In genomic region chr3:59512066-59512465, GRCh38 we compare ENCODE assay signal across 20 cellular contexts.
DNase-seq lines count a peak whose midpoint lies in the region; ATAC-seq lines count a peak whose summit lies in the region.
"Had no signal": no experiment of that assay in that cellular context is flagged by ENCODE, and none has a peak within 500 bp of the region (broad histone marks: within the 10 kb centered on the region; RNA-seq: fewer than 3 reads in every experiment).

No MANE protein-coding gene starts in this region.

- intact Hi-C loops in activated CD4-positive, alpha-beta T cell treated with anti-CD3 and anti-CD28 coated beads for 36 hours (cut with DNase I, micrococcal nuclease): no loop called here

- no peaks in the 10 kb centered on the region for H3K36me3 Mint-ChIP-seq in activated CD4-positive, alpha-beta T cell treated with anti-CD3 and anti-CD28 coated beads for 36 hours (ENCODE audit: low read depth)
- H3K36me3 Mint-ChIP-seq in activated T-cell treated with anti-CD3 and anti-CD28 coated beads, Interleukin-2, amount 50 U/mL, for 24 hours (ENCODE audit: low read depth): no peaks in the 10 kb centered on the region
- no peaks in the 10 kb centered on the region for H3K36me3 Mint-ChIP-seq in activated naive CD8-positive, alpha-beta T cell treated with anti-CD3 and anti-CD28 coated beads, Interleukin-2, amount 50 U/mL, for 24 hours (ENCODE audit: low read depth)
- H3K36me3 Mint-ChIP-seq in activated naive CD8-positive, alpha-beta T cell treated with anti-CD3 and anti-CD28 coated beads for 36 hours: no peaks in the 10 kb centered on the region
- H3K36me3 Mint-ChIP-seq in naive thymus-derived CD8-positive, alpha-beta T cell: no peaks in the 10 kb centered on the region
- H3K36me3 Mint-ChIP-seq: CD8-positive, alpha-beta memory T cell had no signal

- H3K4me1 Mint-ChIP-seq in activated CD4-positive, alpha-beta T cell treated with anti-CD3 and anti-CD28 coated beads for 36 hours: peaks cover 7% of the 10 kb centered on the region
- peaks cover 23% of the 10 kb centered on the region for H3K4me1 Mint-ChIP-seq in activated T-cell treated with anti-CD3 and anti-CD28 coated beads, Interleukin-2, amount 50 U/mL, for 24 hours (ENCODE audit: low read depth)
- peaks cover 14% of the 10 kb centered on the region for H3K4me1 Mint-ChIP-seq in activated naive CD8-positive, alpha-beta T cell treated with anti-CD3 and anti-CD28 coated beads, Interleukin-2, amount 50 U/mL, for 24 hours
- H3K4me1 Mint-ChIP-seq in activated naive CD8-positive, alpha-beta T cell treated with anti-CD3 and anti-CD28 coated beads for 36 hours: peaks cover 13% of the 10 kb centered on the region
- peaks cover 6 to 29% (median 18%) of the 10 kb centered on the region in 4 donors for H3K4me1 Mint-ChIP-seq in naive thymus-derived CD8-positive, alpha-beta T cell
- H3K4me1 Mint-ChIP-seq: B cell had no signal

- ATAC-seq in activated CD4-positive, alpha-beta T cell treated with anti-CD3 and anti-CD28 coated beads for 36 hours: peak; percentile 66
- peak; percentile 63 for ATAC-seq in activated naive CD8-positive, alpha-beta T cell treated with anti-CD3 and anti-CD28 coated beads, Interleukin-2, amount 50 U/mL, for 24 hours
- peak in 1 of 2 donors; percentile 75 for ATAC-seq in naive thymus-derived CD8-positive, alpha-beta T cell
- ATAC-seq: GM12878, HCT116 had no signal

- no peak for DNase-seq in activated CD4-positive, alpha-beta T cell treated with anti-CD3 and anti-CD28 coated beads for 36 hours
- no peak for DNase-seq in activated CD4-positive, alpha-beta T cell treated with anti-CD3 and anti-CD28 coated beads for 48 hours
- peak; percentile 19 to 24 for DNase-seq in activated T-cell treated with anti-CD3 and anti-CD28 coated beads, Interleukin-2, amount 50 U/mL, for 48 hours
- no peak for DNase-seq in activated T-cell treated with anti-CD3 and anti-CD28 coated beads, Interleukin-2, amount 50 U/mL, for 24 hours
- DNase-seq in activated naive CD8-positive, alpha-beta T cell treated with anti-CD3 and anti-CD28 coated beads, Interleukin-2, amount 50 U/mL, for 24 hours: no peak
- no peak for DNase-seq in activated naive CD8-positive, alpha-beta T cell treated with anti-CD3 and anti-CD28 coated beads for 36 hours
- DNase-seq in naive thymus-derived CD8-positive, alpha-beta T cell: peak in 2 of 10 donors; percentile 15 to 31
- no peak for DNase-seq in AG08396 (ENCODE audit: low spot score)
- DNase-seq: 8988T, COR-L47, DMS 273 treated with DMSO at 0.1 percent for 48 hours, DMS53, EL, GOT3, H7, HFFc6 had no signal

- H3K27me3 Mint-ChIP-seq in activated CD4-positive, alpha-beta T cell treated with anti-CD3 and anti-CD28 coated beads for 36 hours: peaks cover 2% of the 10 kb centered on the region
- no peaks in the 10 kb centered on the region for H3K27me3 Mint-ChIP-seq in activated T-cell treated with anti-CD3 and anti-CD28 coated beads, Interleukin-2, amount 50 U/mL, for 24 hours
- H3K27me3 Mint-ChIP-seq in activated naive CD8-positive, alpha-beta T cell treated with anti-CD3 and anti-CD28 coated beads, Interleukin-2, amount 50 U/mL, for 24 hours: no peaks in the 10 kb centered on the region
- H3K27me3 Mint-ChIP-seq in activated naive CD8-positive, alpha-beta T cell treated with anti-CD3 and anti-CD28 coated beads for 36 hours: no peaks in the 10 kb centered on the region
- peaks cover 0 to 7% (median 0%) of the 10 kb centered on the region in 5 donors for H3K27me3 Mint-ChIP-seq in naive thymus-derived CD8-positive, alpha-beta T cell
- H3K27me3 Mint-ChIP-seq: B cell had no signal

- CTCF ChIA-PET in activated CD4-positive, alpha-beta T cell treated with anti-CD3 and anti-CD28 coated beads for 36 hours (lab: Charles Lee): interaction anchor here (1.0 kb wide), 1 partner anchor 30 kb away, joined by 3 read pairs; no protein-coding TSS in a partner anchor

- no peak overlapping the region for H3K27ac Mint-ChIP-seq in activated CD4-positive, alpha-beta T cell treated with anti-CD3 and anti-CD28 coated beads for 36 hours
- H3K27ac Mint-ChIP-seq in activated T-cell treated with anti-CD3 and anti-CD28 coated beads, Interleukin-2, amount 50 U/mL, for 24 hours: no peak overlapping the region
- no peak overlapping the region for H3K27ac Mint-ChIP-seq in activated naive CD8-positive, alpha-beta T cell treated with anti-CD3 and anti-CD28 coated beads, Interleukin-2, amount 50 U/mL, for 24 hours
- no peak overlapping the region for H3K27ac Mint-ChIP-seq in activated naive CD8-positive, alpha-beta T cell treated with anti-CD3 and anti-CD28 coated beads for 36 hours
- peak overlapping the region in 7 of 10 donors; percentile 2 to 79 (median 33) for H3K27ac Mint-ChIP-seq in naive thymus-derived CD8-positive, alpha-beta T cell
- H3K27ac Mint-ChIP-seq: B cell, HFFc6 had no signal

- no peak overlapping the region for H3K4me3 Mint-ChIP-seq in activated CD4-positive, alpha-beta T cell treated with anti-CD3 and anti-CD28 coated beads for 36 hours
- H3K4me3 Mint-ChIP-seq in activated T-cell treated with anti-CD3 and anti-CD28 coated beads, Interleukin-2, amount 50 U/mL, for 24 hours: no peak overlapping the region
- no peak overlapping the region for H3K4me3 Mint-ChIP-seq in activated naive CD8-positive, alpha-beta T cell treated with anti-CD3 and anti-CD28 coated beads, Interleukin-2, amount 50 U/mL, for 24 hours
- H3K4me3 Mint-ChIP-seq in activated naive CD8-positive, alpha-beta T cell treated with anti-CD3 and anti-CD28 coated beads for 36 hours: no peak overlapping the region
- peak overlapping the region in 9 of 10 donors; percentile 11 to 83 (median 72) for H3K4me3 Mint-ChIP-seq in naive thymus-derived CD8-positive, alpha-beta T cell
- H3K4me3 Mint-ChIP-seq: B cell, HFFc6 had no signal

- POLR2A ChIA-PET in activated CD4-positive, alpha-beta T cell treated with anti-CD3 and anti-CD28 coated beads for 36 hours (lab: Charles Lee): no interaction called here
- POLR2A ChIA-PET in naive thymus-derived CD8-positive, alpha-beta T cell (lab: Charles Lee): interaction anchor here (1.1 kb wide), 1 partner anchor 60 kb away, joined by 3 read pairs; no protein-coding TSS in a partner anchor

- H3K9me3 Mint-ChIP-seq in activated CD4-positive, alpha-beta T cell treated with anti-CD3 and anti-CD28 coated beads for 36 hours (ENCODE audit: low read depth): no peaks in the 10 kb centered on the region
- H3K9me3 Mint-ChIP-seq in activated T-cell treated with anti-CD3 and anti-CD28 coated beads, Interleukin-2, amount 50 U/mL, for 24 hours: peaks cover 2% of the 10 kb centered on the region
- H3K9me3 Mint-ChIP-seq in activated naive CD8-positive, alpha-beta T cell treated with anti-CD3 and anti-CD28 coated beads, Interleukin-2, amount 50 U/mL, for 24 hours: no peaks in the 10 kb centered on the region
- no peaks in the 10 kb centered on the region for H3K9me3 Mint-ChIP-seq in activated naive CD8-positive, alpha-beta T cell treated with anti-CD3 and anti-CD28 coated beads for 36 hours
- peaks cover 0 to 2% (median 0%) of the 10 kb centered on the region in 9 donors for H3K9me3 Mint-ChIP-seq in naive thymus-derived CD8-positive, alpha-beta T cell
- H3K9me3 Mint-ChIP-seq: CD8-positive, alpha-beta memory T cell had no signal

Comparison
In these comparisons a context has a peak if more than half of its experiments do, and no peak if none do; other contexts are left out.
1. DNase-seq: peak in activated T-cell treated with anti-CD3 and anti-CD28 coated beads, Interleukin-2, amount 50 U/mL, for 48 hours (2 of 2); none in activated CD4-positive, alpha-beta T cell treated with anti-CD3 and anti-CD28 coated beads for 36 hours (single experiment), activated CD4-positive, alpha-beta T cell treated with anti-CD3 and anti-CD28 coated beads for 48 hours (single experiment), activated T-cell treated with anti-CD3 and anti-CD28 coated beads, Interleukin-2, amount 50 U/mL, for 24 hours (single experiment), activated naive CD8-positive, alpha-beta T cell treated with anti-CD3 and anti-CD28 coated beads, Interleukin-2, amount 50 U/mL, for 24 hours (single experiment), activated naive CD8-positive, alpha-beta T cell treated with anti-CD3 and anti-CD28 coated beads for 36 hours (single experiment) and AG08396 (single experiment).
2. H3K27ac Mint-ChIP-seq: peak in naive thymus-derived CD8-positive, alpha-beta T cell (7 of 10); none in activated CD4-positive, alpha-beta T cell treated with anti-CD3 and anti-CD28 coated beads for 36 hours (single experiment), activated T-cell treated with anti-CD3 and anti-CD28 coated beads, Interleukin-2, amount 50 U/mL, for 24 hours (single experiment), activated naive CD8-positive, alpha-beta T cell treated with anti-CD3 and anti-CD28 coated beads, Interleukin-2, amount 50 U/mL, for 24 hours (single experiment) and activated naive CD8-positive, alpha-beta T cell treated with anti-CD3 and anti-CD28 coated beads for 36 hours (single experiment).
3. H3K4me3 Mint-ChIP-seq: peak in naive thymus-derived CD8-positive, alpha-beta T cell (9 of 10); none in activated CD4-positive, alpha-beta T cell treated with anti-CD3 and anti-CD28 coated beads for 36 hours (single experiment), activated T-cell treated with anti-CD3 and anti-CD28 coated beads, Interleukin-2, amount 50 U/mL, for 24 hours (single experiment), activated naive CD8-positive, alpha-beta T cell treated with anti-CD3 and anti-CD28 coated beads, Interleukin-2, amount 50 U/mL, for 24 hours (single experiment) and activated naive CD8-positive, alpha-beta T cell treated with anti-CD3 and anti-CD28 coated beads for 36 hours (single experiment).